Comparison of ENCODE assay signal across 8 cellular contexts in genomic region chr12:118371354-118372282, GRCh38. TPM values are rescaled to one million over a fixed set of nuclear protein-coding genes. Genes with fewer than 3 reads are reported as not detected.
DNase-seq lines count a peak whose midpoint lies in the region; ATAC-seq, FAIRE-seq and TF ChIP-seq lines count a peak whose summit lies in the region.

No MANE protein-coding gene starts in this region.

- H3K4me1 ChIP-seq in astrocyte (ENCODE audit: insufficient read depth, low read length) (peaks cover 17% of the 10 kb centered on the region), iPS-20b (ENCODE audit: insufficient read depth, low read length) (peaks cover 25% of the 10 kb centered on the region)

- H3K9ac ChIP-seq in astrocyte (ENCODE audit: low read length) (peak overlapping the region; percentile 83), iPS-20b (ENCODE audit: low read depth, low read length) (peak overlapping the region; percentile 51)

- H3K27me3 ChIP-seq in astrocyte (ENCODE audit: insufficient read depth, low read length) (no peaks in the 10 kb centered on the region), iPS-20b (ENCODE audit: insufficient read depth, low read length) (peaks cover 24% of the 10 kb centered on the region)

- H3K4me3 ChIP-seq in astrocyte (ENCODE audit: insufficient read depth, low read depth, low read length) (peak overlapping the region; percentile 76), iPS-20b (ENCODE audit: low read length) (peak overlapping the region; percentile 83)

- H3K36me3 Mint-ChIP-seq in astrocyte (ENCODE audit: low read depth, unreplicated experiment): no peaks in the 10 kb centered on the region

- peaks cover 5% of the 10 kb centered on the region for H3K4me1 Mint-ChIP-seq in astrocyte (ENCODE audit: low read depth, unreplicated experiment)

- no peak for FAIRE-seq in astrocyte (lab: Jason Lieb, UNC)

- peak overlapping the region; percentile 94 for H3K4me3 Mint-ChIP-seq in astrocyte (ENCODE audit: unreplicated experiment)

- no peak for TF ChIP-seq CTCF in astrocyte (IDR thresholded peaks at IDR 0.05; ENCODE audit: insufficient read depth, low read depth, low read length)

- no peak overlapping the region for H3K27ac Mint-ChIP-seq in astrocyte (ENCODE audit: unreplicated experiment)

- H3K36me3 ChIP-seq in astrocyte (ENCODE audit: insufficient read depth, low read length): no peaks in the 10 kb centered on the region
- no peaks in the 10 kb centered on the region for H3K36me3 ChIP-seq in iPS-20b (ENCODE audit: insufficient read depth, low read depth, low read length)

- DNase-seq in Daoy (ENCODE audit: low read depth) (peak; percentile 32), MV-4-11 (lab: John Stamatoyannopoulos, UW) (peak; percentile 17), astrocyte (ENCODE audit: low read depth) (no peak), cerebellar cortex (ENCODE audit: low spot score) (no peak)
- peak; percentile 15 for DNase-seq in stimulated activated CD4-positive, alpha-beta T cell treated with anti-CD3 and anti-CD28 coated beads, Interleukin-4, amount 100 ng/mL, for 24 hours

- H3K9me3 Mint-ChIP-seq in astrocyte (ENCODE audit: unreplicated experiment): no peaks in the 10 kb centered on the region

- H4K20me1 ChIP-seq in astrocyte (ENCODE audit: insufficient read depth, low read length): peaks cover 20% of the 10 kb centered on the region

- H3K4me2 ChIP-seq in astrocyte (ENCODE audit: low read length): peak overlapping the region; percentile 96

- H3K9me3 ChIP-seq in astrocyte (ENCODE audit: insufficient read depth, low read depth, low read length) (no peaks in the 10 kb centered on the region), iPS-20b (ENCODE audit: insufficient read depth, low read depth, low read length) (no peaks in the 10 kb centered on the region)

- H3K27ac ChIP-seq in astrocyte (ENCODE audit: low read depth, low read length) (peak overlapping the region; percentile 13), iPS-20b (ENCODE audit: low read length) (no peak overlapping the region)

- ATAC-seq in HG02938 (IDR thresholded peaks at IDR 0.05; ENCODE audit: unreplicated experiment) (no peak), HG03196 (IDR thresholded peaks at IDR 0.05; ENCODE audit: unreplicated experiment) (no peak)

- H3K27me3 Mint-ChIP-seq in astrocyte (ENCODE audit: low read depth, unreplicated experiment): no peaks in the 10 kb centered on the region

- H2AFZ ChIP-seq in astrocyte (ENCODE audit: low read depth, low read length): peak overlapping the region; percentile 64

- peaks cover 59% of the 10 kb centered on the region for H3K79me2 ChIP-seq in astrocyte (ENCODE audit: insufficient read depth, low read length)

RNA-seq across cellular contexts. Expression of gene TAOK3, which starts 1.1 kb away (rescaled TPM):
- total RNA-seq in Daoy (2014; rRNA removed; shearing (Covaris generic)): 12.9 and 15.3 TPM in 2 replicates
- 14.2 and 15.7 TPM in 2 replicates for total RNA-seq in astrocyte

RNA-seq across cellular contexts. Expression of gene SUDS3, which starts 4.7 kb away (rescaled TPM):
- total RNA-seq in Daoy (2014; rRNA removed; shearing (Covaris generic)): 38.0 and 60.2 TPM in 2 replicates
- 30.6 and 31.0 TPM in 2 replicates for total RNA-seq in astrocyte

Comparison
In these comparisons a context has a peak if more than half of its experiments do, and no peak if none do; other contexts are left out.
1. DNase-seq: peak in Daoy (single experiment), MV-4-11 (single experiment) and stimulated activated CD4-positive, alpha-beta T cell treated with anti-CD3 and anti-CD28 coated beads, Interleukin-4, amount 100 ng/mL, for 24 hours (single experiment); none in astrocyte (single experiment) and cerebellar cortex (single experiment).